In the genomic region with DNA sequence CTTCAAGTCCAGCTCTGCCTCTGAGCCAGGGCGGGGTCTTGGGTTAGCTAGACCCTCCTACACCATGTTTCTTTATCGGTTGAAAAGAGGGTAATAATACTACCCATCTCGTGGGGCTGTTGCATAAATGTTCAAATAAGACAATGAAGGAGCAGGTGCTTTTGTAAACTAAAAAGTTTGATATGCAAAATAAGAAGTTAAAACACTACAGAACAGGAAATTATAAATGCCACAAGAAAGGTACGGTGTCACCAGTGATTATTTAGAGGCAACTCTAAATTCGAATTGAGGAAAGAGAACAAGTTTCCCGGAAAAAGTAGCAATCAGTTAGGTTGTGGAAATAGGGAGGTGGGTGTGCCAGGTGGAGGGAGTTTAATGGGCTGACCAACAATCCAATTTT, we compare ENCODE assay signal across 1 cellular context.
TF ChIP-seq lines count a peak whose summit lies in the region.

No MANE protein-coding gene starts in this region.

TF ChIP-seq in GM12878, 131 proteins besides CTCF, POLR2A, EP300 and RAD21:
- TF ChIP-seq GABPA (IDR thresholded peaks at IDR 0.05; ENCODE audit: low read depth) (no peak), POU2F2 (IDR thresholded peaks at IDR 0.05; ENCODE audit: borderline replicate concordance, low read depth, low read length) (no peak), FOXM1 (IDR thresholded peaks at IDR 0.05; ENCODE audit: low read depth, low read length) (no peak), RELA (IDR thresholded peaks at IDR 0.05; ENCODE audit: borderline replicate concordance, partially characterized antibody) (no peak), RUNX3 (IDR thresholded peaks at IDR 0.05; ENCODE audit: low read length) (no peak), FOS (IDR thresholded peaks at IDR 0.05; ENCODE audit: borderline replicate concordance, extremely low read depth, insufficient read length) (no peak), BACH1 (IDR thresholded peaks at IDR 0.05; ENCODE audit: borderline replicate concordance) (no peak), RB1 (IDR thresholded peaks at IDR 0.05; ENCODE audit: borderline replicate concordance) (no peak), IRF4 (IDR thresholded peaks at IDR 0.05; ENCODE audit: low read depth, low read length) (no peak), FOXK2 (IDR thresholded peaks at IDR 0.05) (no peak)
- TF ChIP-seq, protein P1, sequence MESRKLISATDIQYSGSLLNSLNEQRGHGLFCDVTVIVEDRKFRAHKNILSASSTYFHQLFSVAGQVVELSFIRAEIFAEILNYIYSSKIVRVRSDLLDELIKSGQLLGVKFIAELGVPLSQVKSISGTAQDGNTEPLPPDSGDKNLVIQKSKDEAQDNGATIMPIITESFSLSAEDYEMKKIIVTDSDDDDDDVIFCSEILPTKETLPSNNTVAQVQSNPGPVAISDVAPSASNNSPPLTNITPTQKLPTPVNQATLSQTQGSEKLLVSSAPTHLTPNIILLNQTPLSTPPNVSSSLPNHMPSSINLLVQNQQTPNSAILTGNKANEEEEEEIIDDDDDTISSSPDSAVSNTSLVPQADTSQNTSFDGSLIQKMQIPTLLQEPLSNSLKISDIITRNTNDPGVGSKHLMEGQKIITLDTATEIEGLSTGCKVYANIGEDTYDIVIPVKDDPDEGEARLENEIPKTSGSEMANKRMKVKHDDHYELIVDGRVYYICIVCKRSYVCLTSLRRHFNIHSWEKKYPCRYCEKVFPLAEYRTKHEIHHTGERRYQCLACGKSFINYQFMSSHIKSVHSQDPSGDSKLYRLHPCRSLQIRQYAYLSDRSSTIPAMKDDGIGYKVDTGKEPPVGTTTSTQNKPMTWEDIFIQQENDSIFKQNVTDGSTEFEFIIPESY (IDR thresholded peaks at IDR 0.05), result no peak
- TF ChIP-seq, protein P2, sequence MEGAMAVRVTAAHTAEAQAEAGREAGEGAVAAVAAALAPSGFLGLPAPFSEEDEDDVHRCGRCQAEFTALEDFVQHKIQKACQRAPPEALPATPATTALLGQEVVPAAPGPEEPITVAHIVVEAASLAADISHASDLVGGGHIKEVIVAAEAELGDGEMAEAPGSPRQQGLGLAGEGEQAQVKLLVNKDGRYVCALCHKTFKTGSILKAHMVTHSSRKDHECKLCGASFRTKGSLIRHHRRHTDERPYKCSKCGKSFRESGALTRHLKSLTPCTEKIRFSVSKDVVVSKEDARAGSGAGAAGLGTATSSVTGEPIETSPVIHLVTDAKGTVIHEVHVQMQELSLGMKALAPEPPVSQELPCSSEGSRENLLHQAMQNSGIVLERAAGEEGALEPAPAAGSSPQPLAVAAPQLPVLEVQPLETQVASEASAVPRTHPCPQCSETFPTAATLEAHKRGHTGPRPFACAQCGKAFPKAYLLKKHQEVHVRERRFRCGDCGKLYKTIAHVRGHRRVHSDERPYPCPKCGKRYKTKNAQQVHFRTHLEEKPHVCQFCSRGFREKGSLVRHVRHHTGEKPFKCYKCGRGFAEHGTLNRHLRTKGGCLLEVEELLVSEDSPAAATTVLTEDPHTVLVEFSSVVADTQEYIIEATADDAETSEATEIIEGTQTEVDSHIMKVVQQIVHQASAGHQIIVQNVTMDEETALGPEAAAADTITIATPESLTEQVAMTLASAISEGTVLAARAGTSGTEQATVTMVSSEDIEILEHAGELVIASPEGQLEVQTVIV (IDR thresholded peaks at IDR 0.05; ENCODE audit: borderline replicate concordance, partially characterized antibody), result no peak
